ENCODE assay signal across 8 cellular contexts in the genomic region with DNA sequence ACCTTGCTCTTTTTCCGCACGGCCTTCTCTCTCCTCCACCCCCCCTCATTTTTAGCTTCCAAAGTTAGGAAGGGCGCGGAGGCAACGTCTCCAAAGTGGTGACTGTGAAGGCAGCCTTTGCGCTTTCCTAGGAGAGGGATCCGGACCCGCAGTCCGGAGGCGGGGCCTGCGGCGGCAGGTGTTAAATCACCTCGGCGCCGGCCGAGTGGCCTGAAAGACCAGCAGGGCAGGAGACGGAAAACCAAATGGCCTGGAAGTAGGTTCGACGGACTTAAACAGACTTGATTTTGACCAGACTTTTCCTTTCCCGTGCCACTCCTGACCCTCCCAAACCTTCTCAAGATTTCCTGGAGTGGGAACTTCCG. TPM values are rescaled to one million over a fixed set of nuclear protein-coding genes. Genes with fewer than 3 reads are reported as not detected.
A peak's percentile ranks its signal among the peaks of the same experiment; 100 is the strongest.
DNase-seq lines count a peak whose midpoint lies in the region; FAIRE-seq and TF ChIP-seq lines count a peak whose summit lies in the region.

No MANE protein-coding gene starts in this region.

- DNase-seq in ELR (ENCODE audit: low read depth), result peak; percentile 57
- DNase-seq in H54 (ENCODE audit: insufficient read length, low spot score), result peak; percentile 27
- peak; percentile 12 for DNase-seq in NCI-H146 treated with DMSO at 0.1 percent for 48 hours (lab: John Stamatoyannopoulos, UW; ENCODE audit: unreplicated experiment)
- peak; percentile 78 for DNase-seq in activated CD8-positive, alpha-beta memory T cell treated with anti-CD3 and anti-CD28 coated beads, Interleukin-2, amount 50 U/mL, for 48 hours
- DNase-seq in epithelial cell of proximal tubule (ENCODE audit: low read depth), result no peak
- DNase-seq in kidney glomerular epithelial cell (lab: John Stamatoyannopoulos, UW), result no peak

- H3K27ac ChIP-seq in subcutaneous abdominal adipose tissue (ENCODE audit: low read depth, low read length), result peak overlapping the region; percentile 87

- H3K27me3 ChIP-seq in mucosa of stomach (ENCODE audit: control insufficient read depth, insufficient read depth, low read length), result no peaks in the 10 kb centered on the region
- H3K27me3 ChIP-seq in subcutaneous abdominal adipose tissue (ENCODE audit: control insufficient read depth in 5 of 5, insufficient read depth in 4 of 5, low read length in 5 of 5), result no peaks in the 10 kb centered on the region

- no peaks in the 10 kb centered on the region for H3K9me3 ChIP-seq in mucosa of stomach (ENCODE audit: control insufficient read depth, low read length)
- H3K9me3 ChIP-seq in subcutaneous abdominal adipose tissue (ENCODE audit: control insufficient read depth in 5 of 5, low read length in 5 of 5), result no peaks in the 10 kb centered on the region

- H3K36me3 ChIP-seq in mucosa of stomach (ENCODE audit: control insufficient read depth, insufficient read depth, low read length) (no peaks in the 10 kb centered on the region), subcutaneous abdominal adipose tissue (ENCODE audit: control insufficient read depth in 5 of 5, insufficient read depth in 5 of 5, low read length in 5 of 5) (no peaks in the 10 kb centered on the region)

- no peaks in the 10 kb centered on the region for H3K4me1 ChIP-seq in mucosa of stomach (ENCODE audit: control insufficient read depth, insufficient read depth, low read length)
- peaks cover 7 to 27% (median 26%) of the 10 kb centered on the region in 5 donors for H3K4me1 ChIP-seq in subcutaneous abdominal adipose tissue (ENCODE audit: control insufficient read depth in 5 of 5, insufficient read depth in 5 of 5, low read length in 5 of 5)

- FAIRE-seq in H54 (lab: Jason Lieb, UNC), result no peak

- TF ChIP-seq POLR2A in H54 (IDR thresholded peaks at IDR 0.05; ENCODE audit: low read depth, low read length), result no peak

- peak overlapping the region; percentile 89 for H3K9ac ChIP-seq in mucosa of stomach (ENCODE audit: low read length)
- peak overlapping the region; percentile 73 to 98 (median 97) for H3K9ac ChIP-seq in subcutaneous abdominal adipose tissue (ENCODE audit: low read length in 5 of 5)

- no peak for TF ChIP-seq CTCF in epithelial cell of proximal tubule (conservative IDR thresholded peaks at IDR 0.05; ENCODE audit: low read depth, low read length)

- H3K4me3 ChIP-seq in epithelial cell of proximal tubule (ENCODE audit: low read depth, low read length) (peak overlapping the region; percentile 76), mucosa of stomach (ENCODE audit: low read length) (peak overlapping the region; percentile 33), subcutaneous abdominal adipose tissue (ENCODE audit: low read depth in 1 of 5, low read length in 5 of 5) (peak overlapping the region; percentile 83 to 95 (median 89))

RNA-seq across cellular contexts. Expression of a gene that starts 0.6 kb away (rescaled TPM):
- 56.2 and 65.6 TPM in 2 replicates for total RNA-seq in epithelial cell of proximal tubule

Comparison
In these comparisons a context has a peak if more than half of its experiments do, and no peak if none do; other contexts are left out.
1. DNase-seq: peak in ELR (single experiment), H54 (single experiment), NCI-H146 treated with DMSO at 0.1 percent for 48 hours (single experiment) and activated CD8-positive, alpha-beta memory T cell treated with anti-CD3 and anti-CD28 coated beads, Interleukin-2, amount 50 U/mL, for 48 hours (single experiment); none in epithelial cell of proximal tubule (single experiment) and kidney glomerular epithelial cell (single experiment).
2. H3K4me3 ChIP-seq: peak in every context shown above with its lines; median percentile 89 in subcutaneous abdominal adipose tissue; 76 in epithelial cell of proximal tubule; 33 in mucosa of stomach.